Comparison of ENCODE assay signal across 8 cellular contexts in the genomic region with DNA sequence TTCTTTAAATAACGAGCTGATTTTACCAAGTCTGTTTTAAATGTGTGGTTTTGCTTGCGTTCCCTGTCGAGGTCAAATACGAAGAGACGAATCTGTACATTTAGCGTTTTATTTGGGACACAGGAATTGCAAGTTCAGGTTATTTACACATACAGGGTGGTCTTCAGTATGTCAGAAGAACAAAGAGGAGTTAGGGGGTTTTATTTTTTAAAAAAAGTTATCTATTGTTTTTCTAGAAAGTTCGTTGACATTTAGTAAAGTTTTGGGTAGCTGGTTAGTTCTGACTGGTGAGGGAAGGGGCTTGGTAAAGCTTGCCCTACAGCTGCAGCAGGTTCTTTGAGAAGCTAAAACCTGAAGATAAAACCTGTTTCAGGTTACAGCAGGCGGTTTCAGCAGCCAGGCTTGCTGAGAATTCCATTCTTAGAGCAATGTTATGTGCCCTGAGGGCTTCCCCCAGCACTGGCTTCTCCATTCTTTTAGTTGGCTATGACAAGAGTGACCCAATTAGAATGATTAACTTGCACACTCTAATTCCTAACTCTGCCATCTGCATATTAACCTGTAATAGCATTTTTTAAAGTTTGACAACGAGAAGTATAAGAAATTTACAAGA. TPM values are rescaled to one million over a fixed set of nuclear protein-coding genes. Genes with fewer than 3 reads are reported as not detected.
DNase-seq lines count a peak whose midpoint lies in the region; ATAC-seq lines count a peak whose summit lies in the region.

No MANE protein-coding gene starts in this region.

- peak overlapping the region; percentile 98 for H3K4me3 ChIP-seq in thymus (ENCODE audit: low read length)

- H3K4me1 Mint-ChIP-seq in activated T-cell treated with anti-CD3 and anti-CD28 coated beads, Interleukin-2, amount 50 U/mL, for 4 hours (ENCODE audit: low read depth) = peaks cover 30% of the 10 kb centered on the region
- peaks cover 24% of the 10 kb centered on the region for H3K4me1 Mint-ChIP-seq in activated CD4-positive, alpha-beta memory T cell treated with anti-CD3 and anti-CD28 coated beads for 36 hours (ENCODE audit: low read depth)

- peaks cover 4% of the 10 kb centered on the region for H3K36me3 Mint-ChIP-seq in activated T-cell treated with anti-CD3 and anti-CD28 coated beads, Interleukin-2, amount 50 U/mL, for 4 hours (ENCODE audit: insufficient read depth)
- peaks cover 12% of the 10 kb centered on the region for H3K36me3 Mint-ChIP-seq in activated CD4-positive, alpha-beta memory T cell treated with anti-CD3 and anti-CD28 coated beads for 36 hours

- no peaks in the 10 kb centered on the region for H3K9me3 ChIP-seq in thymus (ENCODE audit: control insufficient read depth)

- CTCF ChIA-PET in activated CD4-positive, alpha-beta memory T cell treated with anti-CD3 and anti-CD28 coated beads for 36 hours (lab: Charles Lee) = interaction anchor here (1.4 to 1.7 kb wide), 2 partner anchors 12 to 52 kb away, joined by 4 to 5 read pairs; no protein-coding TSS in a partner anchor

- H3K4me3 Mint-ChIP-seq in activated T-cell treated with anti-CD3 and anti-CD28 coated beads, Interleukin-2, amount 50 U/mL, for 4 hours = peak overlapping the region; percentile 69
- H3K4me3 Mint-ChIP-seq in activated CD4-positive, alpha-beta memory T cell treated with anti-CD3 and anti-CD28 coated beads for 36 hours = peak overlapping the region; percentile 36

- peaks cover 5% of the 10 kb centered on the region for H3K4me1 ChIP-seq in thymus (ENCODE audit: control insufficient read depth, insufficient read depth, low read length)

- ATAC-seq in activated T-cell treated with anti-CD3 and anti-CD28 coated beads, Interleukin-2, amount 50 U/mL, for 4 hours = no peak
- no peak for ATAC-seq in HG03439 (IDR thresholded peaks at IDR 0.05; ENCODE audit: unreplicated experiment)

- no peaks in the 10 kb centered on the region for H3K9me3 Mint-ChIP-seq in activated T-cell treated with anti-CD3 and anti-CD28 coated beads, Interleukin-2, amount 50 U/mL, for 4 hours
- H3K9me3 Mint-ChIP-seq in activated CD4-positive, alpha-beta memory T cell treated with anti-CD3 and anti-CD28 coated beads for 36 hours = no peaks in the 10 kb centered on the region

- H3K27ac Mint-ChIP-seq in activated CD4-positive, alpha-beta memory T cell treated with anti-CD3 and anti-CD28 coated beads for 36 hours = no peak overlapping the region

- POLR2A ChIA-PET in activated CD4-positive, alpha-beta memory T cell treated with anti-CD3 and anti-CD28 coated beads for 36 hours (lab: Charles Lee) = interaction anchor here (0.9 to 1.7 kb wide), 4 partner anchors 53 to 488 kb away, joined by 3 to 9 read pairs (median 4); partner anchors contain the start of gene TCF12

- WGBS in thymus = 96% methylated on average over 9 of the region's 9 CpGs

- H3K36me3 ChIP-seq in thymus (ENCODE audit: control insufficient read depth, insufficient read depth) = no peaks in the 10 kb centered on the region

- peak overlapping the region; percentile 93 for H3K27ac ChIP-seq in layer of hippocampus (ENCODE audit: low read depth, low read length)
- peak overlapping the region; percentile 98 for H3K27ac ChIP-seq in thymus (ENCODE audit: low read depth)

- intact Hi-C loops in activated CD4-positive, alpha-beta memory T cell treated with anti-CD3 and anti-CD28 coated beads for 36 hours (cut with micrococcal nuclease) = loop anchor here (5.0 to 10.0 kb wide), 2 partner anchors 53 to 489 kb away; partner anchors contain the start of gene RFX7

- no peaks in the 10 kb centered on the region for H3K27me3 ChIP-seq in layer of hippocampus (ENCODE audit: control insufficient read depth, insufficient read depth, low read length)
- H3K27me3 ChIP-seq in thymus (ENCODE audit: control insufficient read depth, insufficient read depth) = no peaks in the 10 kb centered on the region

- H3K27me3 Mint-ChIP-seq in activated T-cell treated with anti-CD3 and anti-CD28 coated beads, Interleukin-2, amount 50 U/mL, for 4 hours (ENCODE audit: low read depth) = no peaks in the 10 kb centered on the region
- no peaks in the 10 kb centered on the region for H3K27me3 Mint-ChIP-seq in activated CD4-positive, alpha-beta memory T cell treated with anti-CD3 and anti-CD28 coated beads for 36 hours

- DNase-seq in activated T-cell treated with anti-CD3 and anti-CD28 coated beads, Interleukin-2, amount 50 U/mL, for 4 hours = no peak
- DNase-seq in activated T-cell treated with anti-CD3 and anti-CD28 coated beads, Interleukin-2, amount 50 U/mL, for 48 hours = no peak
- no peak for DNase-seq in activated CD4-positive, alpha-beta memory T cell treated with anti-CD3 and anti-CD28 coated beads for 36 hours
- DNase-seq in cerebellum (ENCODE audit: low spot score) = no peak
- DNase-seq in NCI-H2196 treated with DMSO at 0.1 percent for 48 hours (lab: John Stamatoyannopoulos, UW; ENCODE audit: unreplicated experiment) = no peak

RNA-seq across cellular contexts. Expression of gene ZNF280D, which starts 0.8 kb away (rescaled TPM):
- total RNA-seq in activated T-cell treated with anti-CD3 and anti-CD28 coated beads, Interleukin-2, amount 50 U/mL, for 4 hours = 10 to 100 TPM; 14.9 to 16.3 (median 15.3) TPM
- 10 to 100 TPM; 18.0 to 19.3 TPM for total RNA-seq in activated CD4-positive, alpha-beta memory T cell treated with anti-CD3 and anti-CD28 coated beads for 36 hours
- polyA plus RNA-seq in thymus = 72.9 TPM
- total RNA-seq in cerebellum = 108 TPM
